In genomic region chr17:29732209-29732608, GRCh38 we compare ENCODE assay signal across 22 cellular contexts.
DNase-seq lines count a peak whose midpoint lies in the region; ATAC-seq, FAIRE-seq and TF ChIP-seq lines count a peak whose summit lies in the region.
"Had no signal": no experiment of that assay in that cellular context is flagged by ENCODE, and none has a peak within 500 bp of the region (broad histone marks: within the 10 kb centered on the region; RNA-seq: fewer than 3 reads in every experiment).

No MANE protein-coding gene starts in this region.

- no peak overlapping the region for H2AFZ ChIP-seq in K562 (ENCODE audit: low read depth, low read length)

- peak overlapping the region; percentile 60 to 84 (median 73) for H3K27ac Mint-ChIP-seq in CD4-positive, CD25-positive, alpha-beta regulatory T cell
- peak overlapping the region; percentile 71; the same call in 1 of the 2 replicates for H3K27ac Mint-ChIP-seq in HFFc6
- H3K27ac Mint-ChIP-seq: activated CD4-positive, alpha-beta T cell treated with anti-CD3 and anti-CD28 coated beads for 36 hours; stimulated activated naive CD8-positive, alpha-beta T cell treated with anti-CD3 and anti-CD28 coated beads, Interleukin-15, Interleukin-2, amounts not matched to agents 100 ng/mL and 50 ng/mL, for 24 hours had no signal

- H3K4me3 ChIP-seq in CD4-positive, CD25-positive, alpha-beta regulatory T cell (ENCODE audit: low read depth, low read length): no peak overlapping the region
- no peak overlapping the region for H3K4me3 ChIP-seq in K562
- H3K4me3 ChIP-seq in neutrophil (ENCODE audit: low read depth in 1 of 2, low read length in 1 of 2): no peak overlapping the region
- H3K4me3 ChIP-seq: coronary artery, lower lobe of right lung, upper lobe of left lung had no signal

- TF ChIP-seq CTCF in HFFc6 (IDR thresholded peaks at IDR 0.05) (no peak), K562 (IDR thresholded peaks at IDR 0.05 in 2 of 3, conservative IDR thresholded peaks at IDR 0.05 in 1 of 3; ENCODE audit: insufficient read depth in 2 of 3, low read depth in 1 of 3, low read length in 3 of 3) (no peak), neutrophil (IDR thresholded peaks at IDR 0.05) (no peak)

- no peak overlapping the region for H3K27ac ChIP-seq in CD4-positive, CD25-positive, alpha-beta regulatory T cell (ENCODE audit: insufficient read depth, low read length, poor library complexity, severe bottlenecking)
- peak overlapping the region; percentile 0; the same call in 1 of the 3 replicates for H3K27ac ChIP-seq in K562 (ENCODE audit: extremely low read depth, low read depth, low read length)
- H3K27ac ChIP-seq in neutrophil: peak overlapping the region; percentile 66
- H3K27ac ChIP-seq: coronary artery, lower lobe of right lung had no signal

- H3K27me3 ChIP-seq in CD4-positive, CD25-positive, alpha-beta regulatory T cell (ENCODE audit: control insufficient read depth, insufficient read depth, low read length): no peaks in the 10 kb centered on the region
- H3K27me3 ChIP-seq in K562 (ENCODE audit: control insufficient read depth in 2 of 2, insufficient read depth in 2 of 2, low read length in 2 of 2) (no peaks in the 10 kb centered on the region), neutrophil (no peaks in the 10 kb centered on the region)
- H3K27me3 ChIP-seq: brain microvascular endothelial cell, upper lobe of left lung had no signal

- intact Hi-C loops in K562 (cut with micrococcal nuclease): no loop called here

- no peaks in the 10 kb centered on the region for H3K27me3 Mint-ChIP-seq in CD4-positive, CD25-positive, alpha-beta regulatory T cell
- no peaks in the 10 kb centered on the region for H3K27me3 Mint-ChIP-seq in HFFc6 (ENCODE audit: insufficient read depth)
- H3K27me3 Mint-ChIP-seq: activated CD4-positive, alpha-beta T cell treated with anti-CD3 and anti-CD28 coated beads for 36 hours; stimulated activated naive CD8-positive, alpha-beta T cell treated with anti-CD3 and anti-CD28 coated beads, Interleukin-15, Interleukin-2, amounts not matched to agents 100 ng/mL and 50 ng/mL, for 24 hours had no signal

- TF ChIP-seq POLR2A in K562 (conservative IDR thresholded peaks at IDR 0.05): no peak

- peaks cover 13% of the 10 kb centered on the region for H3K36me3 Mint-ChIP-seq in CD4-positive, CD25-positive, alpha-beta regulatory T cell
- peaks cover 25% of the 10 kb centered on the region for H3K36me3 Mint-ChIP-seq in HFFc6 (ENCODE audit: low read depth)

- H3K4me1 Mint-ChIP-seq in CD4-positive, CD25-positive, alpha-beta regulatory T cell: peaks cover 35 to 75% (median 55%) of the 10 kb centered on the region in 4 donors
- H3K4me1 Mint-ChIP-seq in HFFc6 (ENCODE audit: low read depth): peaks cover 40% of the 10 kb centered on the region

- no peaks in the 10 kb centered on the region for H3K36me3 ChIP-seq in CD4-positive, CD25-positive, alpha-beta regulatory T cell (ENCODE audit: control insufficient read depth, insufficient read depth, low read length)
- H3K36me3 ChIP-seq in K562 (ENCODE audit: control insufficient read depth, insufficient read depth, low read length) (no peaks in the 10 kb centered on the region), neutrophil (peaks cover 36% of the 10 kb centered on the region)
- H3K36me3 ChIP-seq: brain microvascular endothelial cell, upper lobe of left lung had no signal

- peaks cover 9% of the 10 kb centered on the region for H3K4me1 ChIP-seq in CD4-positive, CD25-positive, alpha-beta regulatory T cell (ENCODE audit: control insufficient read depth, insufficient read depth, low read length, poor library complexity, severe bottlenecking)
- H3K4me1 ChIP-seq in K562 (replicated peaks in 1 of 2; ENCODE audit: control insufficient read depth in 2 of 2, insufficient read depth in 2 of 2, low read length in 2 of 2) (peaks cover 11 to 26% of the 10 kb centered on the region in 2 experiments; a peak in 4 of 5 replicates), neutrophil (ENCODE audit: control insufficient read depth in 1 of 2, insufficient read depth in 1 of 2, low read depth in 1 of 2, low read length in 1 of 2) (peaks cover 38 to 41% of the 10 kb centered on the region in 2 experiments)

- H3K9me3 ChIP-seq in CD4-positive, CD25-positive, alpha-beta regulatory T cell (ENCODE audit: control insufficient read depth in 2 of 2, low read length in 2 of 2): no peaks in the 10 kb centered on the region
- H3K9me3 ChIP-seq in K562 (replicated peaks; ENCODE audit: control insufficient read depth, insufficient read depth, low read depth, low read length) (0 out of 2 replicates have a peak, but pooled peaks cover 5% of the 10 kb centered on the region), neutrophil (no peaks in the 10 kb centered on the region)
- H3K9me3 ChIP-seq: lower lobe of right lung, upper lobe of left lung had no signal

- CTCF ChIA-PET in K562 (lab: Yijun Ruan, JAX; ENCODE audit: low intra/inter-chr PET ratio): no interaction called here

- BruUV-seq in K562 (replicated peaks; lab: Mats Ljungman, UMichigan): no TSS peak

- peak overlapping the region in 1 of 2 experiments; percentile 26; a peak in 1 of 4 replicates for H3K9ac ChIP-seq in K562 (ENCODE audit: insufficient read depth in 1 of 2, low read depth in 2 of 2, low read length in 2 of 2)

- ATAC-seq in CD4-positive, CD25-positive, alpha-beta regulatory T cell (ENCODE audit: low read depth in 2 of 2): no peak
- ATAC-seq in K562: no peak
- no peak for ATAC-seq in GM21390 (IDR thresholded peaks at IDR 0.05; ENCODE audit: unreplicated experiment)
- ATAC-seq in GM18858 (IDR thresholded peaks at IDR 0.05; ENCODE audit: unreplicated experiment): no peak
- ATAC-seq: activated CD4-positive, alpha-beta T cell treated with anti-CD3 and anti-CD28 coated beads for 36 hours; lower lobe of right lung had no signal

- no peak for TF ChIP-seq EP300 in K562 (IDR thresholded peaks at IDR 0.05; ENCODE audit: low read length)

- no peak for TF ChIP-seq RAD21 in K562 (CRISPR knock-in tag; conservative IDR thresholded peaks at IDR 0.05 in 1 of 2, IDR thresholded peaks at IDR 0.05 in 1 of 2)

- POLR2A ChIA-PET in K562 (lab: Yijun Ruan, JAX): interaction anchor here (2.5 kb wide), 1 partner anchor 10 kb away, joined by 9 read pairs; no protein-coding TSS in a partner anchor

- H4K20me1 ChIP-seq in K562 (replicated peaks; ENCODE audit: control insufficient read depth, insufficient read depth, low read length): no peaks in the 10 kb centered on the region

- 0% methylated on average over 1 of the region's 1 CpG for WGBS in K562 (ENCODE audit: insufficient coverage, low coverage, missing lambda C conversion rate)

- H3K4me3 Mint-ChIP-seq in CD4-positive, CD25-positive, alpha-beta regulatory T cell: peak overlapping the region in 1 of 4 donors; percentile 4
- no peak overlapping the region for H3K4me3 Mint-ChIP-seq in HFFc6
- H3K4me3 Mint-ChIP-seq: activated CD4-positive, alpha-beta T cell treated with anti-CD3 and anti-CD28 coated beads for 36 hours; stimulated activated naive CD8-positive, alpha-beta T cell treated with anti-CD3 and anti-CD28 coated beads, Interleukin-15, Interleukin-2, amounts not matched to agents 100 ng/mL and 50 ng/mL, for 24 hours had no signal

- H3K79me2 ChIP-seq in K562 (ENCODE audit: control insufficient read depth, insufficient read depth, low read length): no peaks in the 10 kb centered on the region

- peaks cover 0 to 4% (median 1%) of the 10 kb centered on the region in 7 donors for H3K9me3 Mint-ChIP-seq in CD4-positive, CD25-positive, alpha-beta regulatory T cell
- peaks cover 10% of the 10 kb centered on the region for H3K9me3 Mint-ChIP-seq in HFFc6

- in situ Hi-C loops in K562 (cut with MboI): no loop called here

- no peak overlapping the region for H3K4me2 ChIP-seq in K562 (ENCODE audit: insufficient read depth, low read length)

- DNase-seq in CD4-positive, CD25-positive, alpha-beta regulatory T cell: no peak
- DNase-seq in HFFc6 (no peak), K562 (ENCODE audit: extremely low read depth in 1 of 4, low spot score in 3 of 4) (no peak), HCEC 1CT (no peak), NCI-H524 (lab: John Stamatoyannopoulos, UW) (no peak)
- DNase-seq: activated CD4-positive, alpha-beta T cell treated with anti-CD3 and anti-CD28 coated beads for 36 hours; activated T-cell treated with anti-CD3 and anti-CD28 coated beads, Interleukin-2, amount 50 U/mL, for 48 hours; DND-41; H7; head of caudate nucleus; lower lobe of right lung; NCI-H1048; NCI-H2029; upper lobe of left lung had no signal

- no peak for FAIRE-seq in K562 (lab: Jason Lieb, UNC)
- FAIRE-seq: endometrium, GM12892 had no signal

- no peaks in the 10 kb centered on the region for H3K9me1 ChIP-seq in K562 (ENCODE audit: control insufficient read depth, insufficient read depth, low read length)

TF ChIP-seq in K562, 482 proteins besides CTCF, POLR2A, EP300 and RAD21 (continues in another document):
- no peak for TF ChIP-seq ZNF507 (tag; conservative IDR thresholded peaks at IDR 0.05)
- no peak for TF ChIP-seq ZNF277 (CRISPR knock-in tag; IDR thresholded peaks at IDR 0.05; ENCODE audit: borderline replicate concordance)
- TF ChIP-seq CGGBP1 (CRISPR knock-in tag; IDR thresholded peaks at IDR 0.05): no peak
- TF ChIP-seq ZNF780A (CRISPR knock-in tag; IDR thresholded peaks at IDR 0.05): no peak
- TF ChIP-seq HOMEZ (CRISPR knock-in tag; IDR thresholded peaks at IDR 0.05): no peak
